ENCODE assay signal across 25 cellular contexts in genomic region chr1:87958711-87959110, GRCh38.
"Had no signal": no experiment of that assay in that cellular context is flagged by ENCODE, and none has a peak within 500 bp of the region (broad histone marks: within the 10 kb centered on the region; RNA-seq: fewer than 3 reads in every experiment).

No MANE protein-coding gene starts in this region.

- H3K27me3 ChIP-seq: adrenal gland, brain microvascular endothelial cell, Peyer's patch, SJSA1 had no signal

- H3K36me3 ChIP-seq: adrenal gland, brain microvascular endothelial cell, Peyer's patch, SJSA1 had no signal

- H3K27ac ChIP-seq: adrenal gland, brain microvascular endothelial cell, KMS-11, Peyer's patch, SJSA1 had no signal

- H3K4me3 ChIP-seq: adrenal gland, Peyer's patch, SJSA1 had no signal

- H3K9me3 ChIP-seq: adrenal gland, Peyer's patch, SJSA1, SK-N-SH had no signal

- DNase-seq: activated CD4-positive, alpha-beta T cell treated with anti-CD3 and anti-CD28 coated beads, Interleukin-2, amount 10 ng/mL, durations not matched to agents 24 days and 14 days; activated CD4-positive, alpha-beta T cell treated with anti-CD3 and anti-CD28 coated beads, Interleukin-2, amount 50 U/mL, for 48 hours; activated CD8-positive, alpha-beta T cell treated with anti-CD3 and anti-CD28 coated beads, Interleukin-2, amount 10 ng/mL, durations not matched to agents 7 days and 5 days; activated gamma-delta T cell; activated naive CD4-positive, alpha-beta T cell treated with Interleukin-2 at 50 U/mL for 16 hours; activated T-cell treated with anti-CD3 and anti-CD28 coated beads, Interleukin-2, amount 50 U/mL, for 24 hours; adrenal gland; brain microvascular endothelial cell; central memory CD4-positive, alpha-beta T cell; MM.1S; MV-4-11; NCI-H1092; NCI-H1436 treated with DMSO at 0.1 percent for 48 hours; NCI-H1694 treated with DMSO at 0.1 percent for 48 hours; NCI-H2029; NCI-H345; NCI-H510A; NK-92 treated with Interleukin-12 subunit alpha and Interleukin-12 subunit beta, amount 100 ng/mL, for 24 hours; PC-3; Peyer's patch; RPMI8226; SHP77 treated with DMSO at 0.1 percent for 48 hours; SK-N-SH had no signal

- H3K4me1 ChIP-seq: adrenal gland, Peyer's patch had no signal
